ENCODE assay signal across 30 cellular contexts in the genomic region with DNA sequence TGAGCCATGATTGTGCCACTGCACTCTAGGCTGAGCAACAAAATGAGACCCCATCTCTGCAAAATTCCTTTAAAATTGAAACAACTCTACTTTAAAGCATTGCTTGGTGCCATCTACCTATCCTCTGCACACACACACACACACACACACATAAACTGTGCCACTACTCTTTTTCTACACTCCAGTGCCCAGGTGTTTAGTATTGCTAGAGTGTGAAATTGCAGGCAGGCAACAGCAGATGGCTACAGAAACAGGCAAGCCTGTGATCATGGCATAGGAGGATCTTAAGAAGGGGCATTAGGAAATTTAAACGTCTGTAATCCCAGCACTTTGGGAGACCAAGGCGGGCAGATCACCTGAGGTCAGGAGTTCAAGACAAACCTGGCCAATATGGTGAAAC. TPM values are rescaled to one million over a fixed set of nuclear protein-coding genes. Genes with fewer than 3 reads are reported as not detected.
"Had no signal": no experiment of that assay in that cellular context is flagged by ENCODE, and none has a peak within 500 bp of the region (broad histone marks: within the 10 kb centered on the region; RNA-seq: fewer than 3 reads in every experiment).

No MANE protein-coding gene starts in this region.

- ATAC-seq: activated T-cell treated with anti-CD3 and anti-CD28 coated beads, Interleukin-2, amount 50 U/mL, for 72 hours; esophagus mucosa; heart left ventricle; left lung; mucosa of descending colon; sciatic nerve; stimulated activated naive B cell treated with anti-CD40 and anti-IgM and Interleukin-4, amounts not matched to agents 10 μg/mL and 1 μg/mL and 100 μg/mL, for 72 hours; T-cell had no signal

- H3K27me3 Mint-ChIP-seq: activated naive CD8-positive, alpha-beta T cell; stimulated activated naive B cell treated with anti-CD40 and anti-IgM and Interleukin-4, amounts not matched to agents 10 μg/mL and 1 μg/mL and 100 μg/mL, for 72 hours; T-cell had no signal

- H3K27ac ChIP-seq: heart left ventricle, left lung, ovary, skin epidermis, stomach, thyroid gland, upper lobe of left lung had no signal

- H3K9me3 Mint-ChIP-seq: activated T-cell treated with anti-CD3 and anti-CD28 coated beads, Interleukin-2, amount 50 U/mL, for 72 hours; endodermal cell; stimulated activated naive B cell treated with anti-CD40 and anti-IgM and Interleukin-4, amounts not matched to agents 10 μg/mL and 1 μg/mL and 100 μg/mL, for 72 hours; T-cell; T-helper 2 cell treated with Interferon-gamma antibody and Interleukin-4, amounts not matched to agents 5 μg/mL and 100 μg/mL, for 36 hours had no signal

- H3K4me3 Mint-ChIP-seq: activated naive CD8-positive, alpha-beta T cell; activated T-cell treated with anti-CD3 and anti-CD28 coated beads, Interleukin-2, amount 50 U/mL, for 72 hours; endodermal cell; stimulated activated naive B cell treated with anti-CD40 and anti-IgM and Interleukin-4, amounts not matched to agents 10 μg/mL and 1 μg/mL and 100 μg/mL, for 72 hours; T-cell; T-helper 2 cell treated with Interferon-gamma antibody and Interleukin-4, amounts not matched to agents 5 μg/mL and 100 μg/mL, for 36 hours had no signal

- DNase-seq: activated CD4-positive, alpha-beta T cell treated with anti-CD3 and anti-CD28 coated beads for 4 hours; activated CD4-positive, alpha-beta T cell treated with anti-CD3 and anti-CD28 coated beads, Interleukin-2, amount 50 U/mL, for 4 hours; activated effector memory CD4-positive, alpha-beta T cell treated with Interleukin-2 at 50 U/mL for 16 hours; activated naive CD4-positive, alpha-beta T cell treated with Interleukin-2 at 50 U/mL for 16 hours; activated T-cell treated with anti-CD3 and anti-CD28 coated beads for 4 hours; activated T-cell treated with anti-CD3 and anti-CD28 coated beads, Interleukin-2, amount 50 U/mL, for 72 hours; anterior cingulate cortex; cerebellar nuclear complex; cortex of kidney; endodermal cell; foreskin fibroblast; heart left ventricle; hypothalamus; left lung; mucosa of descending colon; ovary; retina; stimulated activated CD4-positive, alpha-beta T cell treated with anti-CD3 and anti-CD28 coated beads, Interleukin-4, amount 100 ng/mL, for 24 hours; stimulated activated naive B cell treated with anti-CD40 and anti-IgM and Interleukin-4, amounts not matched to agents 10 μg/mL and 1 μg/mL and 100 μg/mL, for 72 hours; stomach; T-cell; thyroid gland; upper lobe of left lung had no signal

- H3K4me1 Mint-ChIP-seq: endodermal cell had no signal

- H3K27me3 ChIP-seq: left lung, ovary, stomach, thyroid gland, upper lobe of left lung had no signal

- H3K4me3 ChIP-seq: heart left ventricle, left lung, lung, mucosa of descending colon, ovary, skin epidermis, stomach, thyroid gland, upper lobe of left lung had no signal

- H3K36me3 ChIP-seq: heart left ventricle, left lung, ovary, thyroid gland, upper lobe of left lung had no signal

- H3K4me1 ChIP-seq: heart left ventricle, left lung, stomach, thyroid gland, upper lobe of left lung had no signal

- H3K27ac Mint-ChIP-seq: endodermal cell; progenitor cell of endocrine pancreas; stimulated activated naive B cell treated with anti-CD40 and anti-IgM and Interleukin-4, amounts not matched to agents 10 μg/mL and 1 μg/mL and 100 μg/mL, for 72 hours; T-helper 2 cell treated with Interferon-gamma antibody and Interleukin-4, amounts not matched to agents 5 μg/mL and 100 μg/mL, for 36 hours had no signal

- H3K9me3 ChIP-seq: heart left ventricle, left lung, mucosa of descending colon, ovary, stomach, thyroid gland, upper lobe of left lung had no signal

RNA-seq across cellular contexts. Expression of gene SIDT1, which starts 39.0 kb away (rescaled TPM):
- total RNA-seq: endodermal cell, progenitor cell of endocrine pancreas had no signal
